Comparison of ENCODE assay signal across 1 cellular context in genomic region chr1:169588112-169588511, GRCh38.
TF ChIP-seq lines count a peak whose summit lies in the region.

No MANE protein-coding gene starts in this region.

TF ChIP-seq in HepG2, 621 proteins besides CTCF, POLR2A, EP300 and RAD21 (continued from another document and continues in another):
- TF ChIP-seq ZNF235 (CRISPR knock-in tag; IDR thresholded peaks at IDR 0.05; ENCODE audit: borderline replicate concordance) (no peak), TBX2 (CRISPR knock-in tag; IDR thresholded peaks at IDR 0.05; ENCODE audit: borderline replicate concordance) (peak; percentile 48; the same call in 1 of the 2 replicates), ARID3A (IDR thresholded peaks at IDR 0.05; ENCODE audit: low read depth, low read length) (peak; percentile 95), DNMT1 (CRISPR knock-in tag; IDR thresholded peaks at IDR 0.05) (no peak), U2AF2 (IDR thresholded peaks at IDR 0.05; ENCODE audit: low read depth, low read length) (no peak), HDAC2 (CRISPR knock-in tag; IDR thresholded peaks at IDR 0.05) (peak; percentile 65; the same call in 1 of the 2 replicates), SMARCC2 (IDR thresholded peaks at IDR 0.05) (no peak), ZNF841 (CRISPR knock-in tag; IDR thresholded peaks at IDR 0.05; ENCODE audit: borderline replicate concordance) (no peak), HMG20B (CRISPR knock-in tag; conservative IDR thresholded peaks at IDR 0.05) (no peak), HOXA5 (CRISPR knock-in tag; IDR thresholded peaks at IDR 0.05) (no peak), SOX5 (CRISPR knock-in tag; IDR thresholded peaks at IDR 0.05; ENCODE audit: borderline replicate concordance) (peak; percentile 78), REXO4 (CRISPR knock-in tag; IDR thresholded peaks at IDR 0.05; ENCODE audit: borderline replicate concordance) (no peak), GATAD2A (CRISPR knock-in tag; IDR thresholded peaks at IDR 0.05) (peak; percentile 79), FLYWCH1 (CRISPR knock-in tag; IDR thresholded peaks at IDR 0.05) (no peak), TFAP4 (IDR thresholded peaks at IDR 0.05; ENCODE audit: borderline replicate concordance, low read depth) (no peak), MIER2 (CRISPR knock-in tag; IDR thresholded peaks at IDR 0.05) (no peak), FOXA1 (IDR thresholded peaks at IDR 0.05) (no peak), FOXA1 (CRISPR knock-in tag; IDR thresholded peaks at IDR 0.05) (peak; percentile 56), TIGD3 (CRISPR knock-in tag; IDR thresholded peaks at IDR 0.05; ENCODE audit: borderline replicate concordance) (no peak), U2AF1 (optimal IDR thresholded peaks at IDR 0.05; ENCODE audit: low read depth, low read length) (no peak), HHEX (CRISPR knock-in tag; IDR thresholded peaks at IDR 0.05) (no peak), ZNF552 (CRISPR knock-in tag; IDR thresholded peaks at IDR 0.05; ENCODE audit: borderline replicate concordance) (no peak), POGZ (CRISPR knock-in tag; IDR thresholded peaks at IDR 0.05) (0 out of 2 replicates have a peak, but pooled peaks have one; percentile 23), NFKB2 (CRISPR knock-in tag; IDR thresholded peaks at IDR 0.05; ENCODE audit: borderline replicate concordance) (no peak), NCOA2 (CRISPR knock-in tag; IDR thresholded peaks at IDR 0.05) (peak; percentile 60; the same call in 1 of the 2 replicates), MIXL1 (CRISPR knock-in tag; IDR thresholded peaks at IDR 0.05) (peak; percentile 48; the same call in 1 of the 2 replicates), BCL6 (CRISPR knock-in tag; IDR thresholded peaks at IDR 0.05) (peak; percentile 52), TBX3 (IDR thresholded peaks at IDR 0.05; ENCODE audit: borderline replicate concordance) (peak; percentile 65; the same call in 1 of the 2 replicates), ATF4 (CRISPR knock-in tag; IDR thresholded peaks at IDR 0.05) (peak in 1 of 2 experiments; percentile 59; a peak in 2 of 4 replicates), ZNF646 (CRISPR knock-in tag; IDR thresholded peaks at IDR 0.05) (no peak), PAF1 (CRISPR knock-in tag; IDR thresholded peaks at IDR 0.05) (no peak), ZXDC (CRISPR knock-in tag; IDR thresholded peaks at IDR 0.05) (no peak), ZKSCAN8 (CRISPR knock-in tag; IDR thresholded peaks at IDR 0.05; ENCODE audit: borderline replicate concordance) (peak; percentile 74; the same call in 1 of the 2 replicates), HNF4A (CRISPR knock-in tag; IDR thresholded peaks at IDR 0.05) (peak; percentile 87), ZBTB2 (CRISPR knock-in tag; IDR thresholded peaks at IDR 0.05; ENCODE audit: low read depth) (no peak), ATF2 (CRISPR knock-in tag; IDR thresholded peaks at IDR 0.05) (no peak; the same call in 1 of the 2 replicates), SAP130 (CRISPR knock-in tag; IDR thresholded peaks at IDR 0.05; ENCODE audit: low read depth) (peak; percentile 68), ZNF17 (CRISPR knock-in tag; IDR thresholded peaks at IDR 0.05) (no peak), DMTF1 (CRISPR knock-in tag; IDR thresholded peaks at IDR 0.05) (no peak), FOXK1 (CRISPR knock-in tag; IDR thresholded peaks at IDR 0.05; ENCODE audit: borderline replicate concordance, low read depth) (peak; percentile 40; the same call in 1 of the 2 replicates), MBD4 (IDR thresholded peaks at IDR 0.05; ENCODE audit: borderline replicate concordance, low read length) (no peak), MAFF (IDR thresholded peaks at IDR 0.05; ENCODE audit: low read depth, low read length) (no peak), ZNF362 (CRISPR knock-in tag; IDR thresholded peaks at IDR 0.05; ENCODE audit: borderline replicate concordance) (peak; percentile 22; the same call in 1 of the 2 replicates)
